In the genomic region with DNA sequence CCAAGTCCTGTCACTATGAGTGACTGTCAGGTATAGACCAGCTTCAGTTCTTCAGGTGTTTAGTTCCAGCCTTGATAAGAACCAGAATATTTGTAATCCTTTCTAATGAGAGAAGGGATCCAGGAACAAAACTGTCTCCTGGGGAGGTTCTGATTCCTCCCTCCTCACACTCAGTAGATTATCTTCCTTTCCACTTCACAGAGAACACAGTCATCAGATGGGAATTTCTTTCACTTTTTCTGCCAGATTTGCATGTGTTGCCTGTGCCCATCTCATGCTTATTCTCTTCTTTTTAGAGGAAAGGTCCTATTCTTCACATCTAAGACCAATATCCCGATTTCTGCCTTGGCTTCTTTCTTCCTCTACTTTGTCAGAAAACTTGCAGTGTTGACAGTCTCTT, we compare ENCODE assay signal across 19 cellular contexts. TPM values are rescaled to one million over a fixed set of nuclear protein-coding genes. Genes with fewer than 3 reads are reported as not detected.
A peak's percentile ranks its signal among the peaks of the same experiment; 100 is the strongest.
DNase-seq lines count a peak whose midpoint lies in the region; ATAC-seq, FAIRE-seq and TF ChIP-seq lines count a peak whose summit lies in the region.
"Had no signal": no experiment of that assay in that cellular context is flagged by ENCODE, and none has a peak within 500 bp of the region (broad histone marks: within the 10 kb centered on the region; RNA-seq: fewer than 3 reads in every experiment).

No MANE protein-coding gene starts in this region.

- H3K36me3 ChIP-seq in urinary bladder (ENCODE audit: insufficient read depth) = no peaks in the 10 kb centered on the region
- H3K36me3 ChIP-seq in mesendoderm (ENCODE audit: control insufficient read depth, insufficient read depth, low read length) = no peaks in the 10 kb centered on the region
- H3K36me3 ChIP-seq: BLaER1, esophagus muscularis mucosa had no signal

- no peak overlapping the region for H3K4ac ChIP-seq in mesendoderm (ENCODE audit: low read depth, low read length)

- no peak overlapping the region for H4K5ac ChIP-seq in mesendoderm (ENCODE audit: low read length)

- FAIRE-seq in GM19239 (lab: Jason Lieb, UNC) = peak; percentile 64
- FAIRE-seq: small intestine had no signal

- no peak overlapping the region for H3K18ac ChIP-seq in mesendoderm (ENCODE audit: low read length)

- H3K4me3 ChIP-seq in urinary bladder (ENCODE audit: low read depth, low read length) (no peak overlapping the region), mesendoderm (ENCODE audit: low read length) (no peak overlapping the region)
- H3K4me3 ChIP-seq: BLaER1, esophagus muscularis mucosa, PC-9, SJSA1 had no signal

- no peak overlapping the region for H3K9ac ChIP-seq in mesendoderm (ENCODE audit: low read length)
- H3K9ac ChIP-seq: BLaER1 had no signal

- H2BK120ac ChIP-seq in mesendoderm (ENCODE audit: low read depth, low read length) = no peak overlapping the region

- no peak overlapping the region for H3K56ac ChIP-seq in mesendoderm (ENCODE audit: low read length)

- ATAC-seq in SK-N-SH treated with all-trans-retinoic acid at 6 μM for 48 hours = peak; percentile 60

- H3K79me2 ChIP-seq in mesendoderm (ENCODE audit: control insufficient read depth, insufficient read depth, low read length) = no peaks in the 10 kb centered on the region

- no peaks in the 10 kb centered on the region for H3K4me1 ChIP-seq in urinary bladder (ENCODE audit: insufficient read depth)
- H3K4me1 ChIP-seq in mesendoderm (ENCODE audit: control insufficient read depth, low read depth, low read length) = no peaks in the 10 kb centered on the region
- H3K4me1 ChIP-seq: BLaER1 had no signal

- no peak overlapping the region for H2BK5ac ChIP-seq in mesendoderm (ENCODE audit: low read length)

- H2AK5ac ChIP-seq in mesendoderm (ENCODE audit: low read length) = no peak overlapping the region

- H3K27ac ChIP-seq in urinary bladder (ENCODE audit: low read depth) (peak overlapping the region; percentile 10), mesendoderm (ENCODE audit: low read depth, low read length) (no peak overlapping the region)
- H3K27ac ChIP-seq: BLaER1, esophagus muscularis mucosa, PC-9, SJSA1 had no signal

- no peak overlapping the region for H2BK15ac ChIP-seq in mesendoderm (replicated peaks; ENCODE audit: low read depth)

- 88% methylated on average over 1 of the region's 1 CpG for WGBS in urinary bladder
- no CpG with 5 or more reads among the region's 1 CpG for WGBS in mesendoderm (ENCODE audit: extremely low coverage, insufficient coverage, low lambda C conversion rate)

- no peaks in the 10 kb centered on the region for H3K79me1 ChIP-seq in mesendoderm (ENCODE audit: low read length)

- no peak overlapping the region for H3K23ac ChIP-seq in mesendoderm (ENCODE audit: low read length)

- H3K27me3 ChIP-seq in mesendoderm (ENCODE audit: insufficient read depth, low read length, poor library complexity) = no peaks in the 10 kb centered on the region
- H3K27me3 ChIP-seq: BLaER1, esophagus muscularis mucosa, SJSA1 had no signal

- H4K8ac ChIP-seq in mesendoderm (ENCODE audit: low read depth, low read length) = no peak overlapping the region

- H3K4me2 ChIP-seq in mesendoderm (ENCODE audit: low read length) = no peak overlapping the region
- H3K4me2 ChIP-seq: BLaER1, PC-9 had no signal

- DNase-seq in GM19239 (ENCODE audit: insufficient read length, low spot score) (no peak), fibroblast of peridontal ligament (ENCODE audit: extremely low read depth) (peak; percentile 62), NCI-H1092 (lab: John Stamatoyannopoulos, UW) (no peak), mesendoderm (no peak)
- no peak for DNase-seq in stimulated activated CD4-positive, alpha-beta T cell treated with anti-CD3 and anti-CD28 coated beads, Interleukin-2, amount 100 ng/mL, for 24 hours
- DNase-seq: caudate nucleus; DMS153; NCI-H2081 treated with DMSO at 0.1 percent for 48 hours; NCI-H69; PC-9; stimulated activated CD4-positive, alpha-beta T cell treated with anti-CD3 and anti-CD28 coated beads, Interleukin-4, amount 100 ng/mL, for 24 hours; substantia nigra; T-helper 9 cell had no signal

TF ChIP-seq in SK-N-SH treated with all-trans-retinoic acid at 6 μM for 48 hours, 23 proteins besides CTCF, POLR2A, EP300 and RAD21 (continues in another document):
- no peak for TF ChIP-seq ZFP3 (CRISPR knock-in tag; IDR thresholded peaks at IDR 0.05)
- TF ChIP-seq ZNF565 (CRISPR knock-in tag; conservative IDR thresholded peaks at IDR 0.05; ENCODE audit: low read depth) = no peak
- TF ChIP-seq TCF4 (CRISPR knock-in tag; IDR thresholded peaks at IDR 0.05; ENCODE audit: borderline replicate concordance) = no peak
- no peak for TF ChIP-seq POU6F1 (CRISPR knock-in tag; IDR thresholded peaks at IDR 0.05; ENCODE audit: borderline replicate concordance, low read depth)
- TF ChIP-seq PATZ1 (CRISPR knock-in tag; IDR thresholded peaks at IDR 0.05; ENCODE audit: borderline replicate concordance) = no peak
- no peak for TF ChIP-seq OSR1 (CRISPR knock-in tag; IDR thresholded peaks at IDR 0.05)
- no peak for TF ChIP-seq ESRRG (CRISPR knock-in tag; IDR thresholded peaks at IDR 0.05)
- TF ChIP-seq SNAI2 (CRISPR knock-in tag; IDR thresholded peaks at IDR 0.05) = no peak
- TF ChIP-seq RARB (CRISPR knock-in tag; IDR thresholded peaks at IDR 0.05) = no peak
- no peak for TF ChIP-seq ZNF70 (CRISPR knock-in tag; IDR thresholded peaks at IDR 0.05)
- no peak for TF ChIP-seq ZNF8 (CRISPR knock-in tag; IDR thresholded peaks at IDR 0.05)
- TF ChIP-seq TSHZ2 (CRISPR knock-in tag; IDR thresholded peaks at IDR 0.05) = no peak
- TF ChIP-seq ISL1 (CRISPR knock-in tag; IDR thresholded peaks at IDR 0.05) = no peak
- no peak for TF ChIP-seq BACH2 (CRISPR knock-in tag; IDR thresholded peaks at IDR 0.05; ENCODE audit: borderline replicate concordance)
- no peak for TF ChIP-seq TOX (CRISPR knock-in tag; IDR thresholded peaks at IDR 0.05; ENCODE audit: borderline replicate concordance)
- no peak for TF ChIP-seq CSDC2 (CRISPR knock-in tag; IDR thresholded peaks at IDR 0.05)
- TF ChIP-seq ZFP30 (CRISPR knock-in tag; IDR thresholded peaks at IDR 0.05) = no peak

RNA-seq across cellular contexts. Expression of gene CD109, which starts 50.8 kb away (rescaled TPM):
- total RNA-seq in urinary bladder = 34.9 TPM
- 7.0 TPM for polyA plus RNA-seq in urinary bladder
- 1.5 TPM for polyA plus RNA-seq in mesendoderm (2013, experiment 1 of 2)
- polyA plus RNA-seq in mesendoderm (2013, experiment 2 of 2) = 1.4 TPM
